In the genomic region with DNA sequence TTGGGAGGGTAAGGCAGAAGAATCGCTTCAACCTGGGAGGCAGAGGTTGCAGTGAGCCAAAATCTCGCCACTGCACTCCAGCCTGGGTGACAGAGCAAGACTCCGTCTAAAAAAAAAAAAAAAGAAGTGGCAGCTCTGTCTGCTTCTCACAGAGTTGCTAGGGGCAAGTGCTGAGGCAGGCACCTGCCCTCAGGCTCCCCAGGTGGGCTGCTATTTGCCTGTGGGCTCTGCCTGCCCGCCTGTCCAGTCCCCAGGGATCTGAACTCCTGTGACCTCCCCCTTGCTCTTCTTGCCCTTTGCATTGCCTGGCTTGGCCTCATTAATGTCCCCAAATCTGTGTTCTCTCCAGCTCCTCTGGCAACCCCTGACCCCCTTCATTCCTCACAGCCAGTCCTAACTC, we compare ENCODE assay signal across 11 cellular contexts. TPM values are rescaled to one million over a fixed set of nuclear protein-coding genes. Genes with fewer than 3 reads are reported as not detected.
A peak's percentile ranks its signal among the peaks of the same experiment; 100 is the strongest.
DNase-seq lines count a peak whose midpoint lies in the region; ATAC-seq, FAIRE-seq and TF ChIP-seq lines count a peak whose summit lies in the region.
"Not testable (repeated sequence)": the region's sequence is repeated elsewhere in the genome, so short reads cannot be mapped to it uniquely, and the experiment has no call there.
"Had no signal": no experiment of that assay in that cellular context is flagged by ENCODE, and none has a peak within 500 bp of the region (broad histone marks: within the 10 kb centered on the region; RNA-seq: fewer than 3 reads in every experiment).

No MANE protein-coding gene starts in this region.

- not testable (repeated sequence) for H3K23ac ChIP-seq in H1 (ENCODE audit: insufficient read length)

- not testable (repeated sequence) for H4K5ac ChIP-seq in H1 (ENCODE audit: insufficient read length, low read depth, low read length)

- not testable (repeated sequence) for H3K27me3 ChIP-seq in WERI-Rb-1 (ENCODE audit: insufficient read depth, low read depth, severe bottlenecking); H1 (replicated peaks in 1 of 4; ENCODE audit: control insufficient read depth in 3 of 4, extremely low read depth in 1 of 4, insufficient read depth in 3 of 4, low read length in 3 of 4); neural progenitor cell

- H3K4me3 Mint-ChIP-seq in neural progenitor cell, result not testable (repeated sequence)
- H3K4me3 Mint-ChIP-seq in stimulated activated memory B cell treated with anti-CD40 and anti-IgM and Interleukin-4, amounts not matched to agents 10 μg/mL and 1 μg/mL and 100 μg/mL, for 72 hours, result peak overlapping the region; percentile 11

- not testable (repeated sequence) for H3K23me2 ChIP-seq in H1 (ENCODE audit: low read depth, low read length)

- H3K9me3 Mint-ChIP-seq in neural progenitor cell; stimulated activated memory B cell treated with anti-CD40 and anti-IgM and Interleukin-4, amounts not matched to agents 10 μg/mL and 1 μg/mL and 100 μg/mL, for 72 hours: not testable (repeated sequence)

- H2BK12ac ChIP-seq in H1 (ENCODE audit: low read depth, low read length), result not testable (repeated sequence)

- 82% methylated on average over 1 of the region's 4 CpGs; no CpG with 5 or more reads in 1 of the 2 experiments for WGBS in H1 (ENCODE audit: extremely low coverage in 1 of 2, insufficient coverage in 1 of 2, insufficient read length in 1 of 2, insufficient replicate concordance in 2 of 2, low coverage in 1 of 2, low lambda C conversion rate in 2 of 2, missing lambda C conversion rate in 1 of 2), 2 experiments

- H3K36me3 Mint-ChIP-seq in neural progenitor cell; stimulated activated memory B cell treated with anti-CD40 and anti-IgM and Interleukin-4, amounts not matched to agents 10 μg/mL and 1 μg/mL and 100 μg/mL, for 72 hours: not testable (repeated sequence)

- H3K4me2 ChIP-seq in H1 (ENCODE audit: insufficient read depth in 1 of 2, low read depth in 2 of 2, low read length in 2 of 2); neural progenitor cell: not testable (repeated sequence)

- TF ChIP-seq RAD21 in H1 (IDR thresholded peaks at IDR 0.05 in 1 of 2, conservative IDR thresholded peaks at IDR 0.05 in 1 of 2; ENCODE audit: low read depth in 2 of 2, low read length in 2 of 2), result not testable (repeated sequence)

- H3K4me3 ChIP-seq in WERI-Rb-1 (ENCODE audit: low read depth, low read length); H1 (ENCODE audit: extremely low read depth in 1 of 4, insufficient read depth in 2 of 4, low read depth in 3 of 4, low read length in 4 of 4); neural progenitor cell: not testable (repeated sequence)

- H3K9ac ChIP-seq in H1 (replicated peaks in 1 of 4; ENCODE audit: extremely low read depth in 1 of 4, low read depth in 3 of 4, low read length in 3 of 4); neural progenitor cell: not testable (repeated sequence)

- H3K36me3 ChIP-seq in WERI-Rb-1 (peaks cover 21% of the 10 kb centered on the region), H1 (ENCODE audit: control insufficient read depth in 2 of 4, insufficient read depth in 4 of 4, low read length in 3 of 4) (peaks cover 4 to 36% (median 17%) of the 10 kb centered on the region in 4 experiments)
- H3K36me3 ChIP-seq in neural progenitor cell, result not testable (repeated sequence)

- H3K4me1 Mint-ChIP-seq in neural progenitor cell, result peaks cover 16% of the 10 kb centered on the region
- H3K4me1 Mint-ChIP-seq in stimulated activated memory B cell treated with anti-CD40 and anti-IgM and Interleukin-4, amounts not matched to agents 10 μg/mL and 1 μg/mL and 100 μg/mL, for 72 hours, result peaks cover 16% of the 10 kb centered on the region

- not testable (repeated sequence) for TF ChIP-seq POLR2A in H1 (IDR thresholded peaks at IDR 0.05; ENCODE audit: control extremely low read depth in 1 of 2, low read depth in 2 of 2, low read length in 2 of 2)

- H2BK5ac ChIP-seq in H1 (ENCODE audit: low read depth, low read length), result not testable (repeated sequence)

- H3K27me3 Mint-ChIP-seq in neural progenitor cell (ENCODE audit: insufficient read depth, low read depth); stimulated activated memory B cell treated with anti-CD40 and anti-IgM and Interleukin-4, amounts not matched to agents 10 μg/mL and 1 μg/mL and 100 μg/mL, for 72 hours: not testable (repeated sequence)

- not testable (repeated sequence) for H4K91ac ChIP-seq in H1 (replicated peaks; ENCODE audit: insufficient read length, low read length)

- H2BK15ac ChIP-seq in H1 (ENCODE audit: low read length), result not testable (repeated sequence)

- H3K27ac ChIP-seq in RWPE1 (peak overlapping the region; percentile 39), WERI-Rb-1 (peak overlapping the region; percentile 57; the same call in 1 of the 2 replicates)
- H3K27ac ChIP-seq in H1 (ENCODE audit: low read depth, low read length); neural progenitor cell: not testable (repeated sequence)

- H4K20me1 ChIP-seq in H1 (replicated peaks in 1 of 2; ENCODE audit: control insufficient read depth in 1 of 2, insufficient read depth in 2 of 2, low read length in 2 of 2); neural progenitor cell (ENCODE audit: low read depth): not testable (repeated sequence)

- POLR2A ChIA-PET in RWPE1 (lab: Yijun Ruan, JAX; ENCODE audit: low non-redundant PET), result not testable (repeated sequence)
- POLR2A ChIA-PET in H1 (lab: Charles Lee; ENCODE audit: partially characterized antibody), result interaction anchor here (0.9 to 1.3 kb wide), 6 partner anchors 28 to 334 kb away, joined by 3 to 8 read pairs (median 3); a partner anchor contains a TSS

- not testable (repeated sequence) for ATAC-seq in stimulated activated memory B cell treated with anti-CD40 and anti-IgM and Interleukin-4, amounts not matched to agents 10 μg/mL and 1 μg/mL and 100 μg/mL, for 72 hours

- not testable (repeated sequence) for H3K14ac ChIP-seq in H1 (ENCODE audit: insufficient read length)

- not testable (repeated sequence) for H3K79me2 ChIP-seq in H1 (ENCODE audit: control insufficient read depth in 1 of 2, insufficient read depth in 2 of 2, low read length in 2 of 2); neural progenitor cell (ENCODE audit: low read depth)

- DNase-seq in RWPE1 (ENCODE audit: low spot score); WERI-Rb-1; H1 (ENCODE audit: low read depth in 1 of 2, low spot score in 2 of 2): not testable (repeated sequence)
- peak; percentile 25 for DNase-seq in neural progenitor cell (ENCODE audit: low spot score)

- not testable (repeated sequence) for TF ChIP-seq EP300 in H1 (IDR thresholded peaks at IDR 0.05; ENCODE audit: borderline replicate concordance in 1 of 2, low read depth in 2 of 2, low read length in 2 of 2)

- not testable (repeated sequence) for H2AK5ac ChIP-seq in H1 (ENCODE audit: low read depth, low read length)

- H3F3A ChIP-seq in neural progenitor cell (ENCODE audit: low read depth), result peaks cover 12% of the 10 kb centered on the region

- H3K4ac ChIP-seq in H1 (replicated peaks; ENCODE audit: insufficient read length, low read depth, low read length), result not testable (repeated sequence)

- peak; percentile 75 for FAIRE-seq in H1 (lab: Jason Lieb, UNC)

- not testable (repeated sequence) for H3K9me3 ChIP-seq in WERI-Rb-1 (ENCODE audit: severe bottlenecking); H1 (ENCODE audit: insufficient read depth in 2 of 2, low read depth in 1 of 2, low read length in 1 of 2); neural progenitor cell (ENCODE audit: low read depth)

- H2AFZ ChIP-seq in H1 (ENCODE audit: low read length); neural progenitor cell (replicated peaks): not testable (repeated sequence)

- not testable (repeated sequence) for H3K4me1 ChIP-seq in H1 (replicated peaks in 1 of 4; ENCODE audit: control insufficient read depth in 3 of 4, insufficient read depth in 4 of 4, low read length in 3 of 4); neural progenitor cell

- not testable (repeated sequence) for H3K79me1 ChIP-seq in H1 (ENCODE audit: low read depth, low read length)

- not testable (repeated sequence) for H3K18ac ChIP-seq in H1 (ENCODE audit: extremely low read depth, low read length)

- CTCF ChIA-PET in RWPE1 (lab: Yijun Ruan, JAX) (interaction anchor here (0.6 to 1.5 kb wide), 13 partner anchors 8 to 1091 kb away, joined by 3 to 13 read pairs (median 3); a partner anchor contains a TSS), H1 (lab: Charles Lee; ENCODE audit: partially characterized antibody) (interaction anchor here (0.5 to 8.9 kb wide), 40 partner anchors 10 to 498 kb away, joined by 3 to 155 read pairs (median 5); a partner anchor contains a TSS)

- not testable (repeated sequence) for H3K27ac Mint-ChIP-seq in neural progenitor cell
- H3K27ac Mint-ChIP-seq in stimulated activated memory B cell treated with anti-CD40 and anti-IgM and Interleukin-4, amounts not matched to agents 10 μg/mL and 1 μg/mL and 100 μg/mL, for 72 hours, result peak overlapping the region; percentile 49

- TF ChIP-seq CTCF in RWPE1 (conservative IDR thresholded peaks at IDR 0.05; ENCODE audit: low read depth); WERI-Rb-1 (IDR thresholded peaks at IDR 0.05; ENCODE audit: low read depth, low read length); H1 (IDR thresholded peaks at IDR 0.05; ENCODE audit: control extremely low read depth in 1 of 3, insufficient read depth in 1 of 3, low read depth in 1 of 3, low read length in 3 of 3); neural progenitor cell (IDR thresholded peaks at IDR 0.05): not testable (repeated sequence)

- not testable (repeated sequence) for H2BK20ac ChIP-seq in H1 (ENCODE audit: low read length)

- H4K8ac ChIP-seq in H1 (ENCODE audit: extremely low read depth, insufficient read depth, low read length), result not testable (repeated sequence)

- H3K56ac ChIP-seq in H1 (replicated peaks; ENCODE audit: insufficient read length, low read depth, low read length), result not testable (repeated sequence)

- not testable (repeated sequence) for H2BK120ac ChIP-seq in H1 (replicated peaks; ENCODE audit: low read depth, low read length)

RNA-seq across cellular contexts. Expression of a gene that starts 28.0 kb away (rescaled TPM):
- 172 and 188 TPM in 2 replicates for total RNA-seq in H1 (2021; fragmentation: NEBNext Ultra II Directional; extraction: Animal tissue kit (Norgen Biotek cat#: 25700))
- polyA plus RNA-seq in H1 (2011; rRNA removed), result 326 and 394 TPM in 2 replicates
- 219 TPM for polyA plus RNA-seq in H1 (2011; cell fraction: cytosol; rRNA removed)
- polyA plus RNA-seq in H1 (2011; cell fraction: nucleus; rRNA removed), result 360 TPM
- polyA plus RNA-seq in H1 (2012, experiment 1 of 2), result 114 to 218 TPM (median 204 TPM) in 4 replicates
- polyA plus RNA-seq in H1 (2012, experiment 2 of 2), result 253 TPM
- 278 TPM for polyA plus RNA-seq in H1 (2013, experiment 1 of 2)
- polyA plus RNA-seq in H1 (2013, experiment 2 of 2), result 321 TPM
- polyA minus RNA-seq in H1 (2011; rRNA and poly(A)+ RNA removed), result 64.4 and 85.3 TPM in 2 replicates
- 121 TPM for polyA minus RNA-seq in H1 (2011; cell fraction: cytosol; rRNA and poly(A)+ RNA removed)
- 111 TPM for polyA minus RNA-seq in H1 (2011; cell fraction: nucleus; rRNA and poly(A)+ RNA removed)
- total RNA-seq in neural progenitor cell (ENCODE audit: low replicate concordance), result 68.8 and 160 TPM in 2 replicates
- total RNA-seq: CD4-positive, alpha-beta memory T cell; CD4-positive, CD25-positive, alpha-beta regulatory T cell; CD8-positive, alpha-beta memory T cell had no signal
- polyA plus RNA-seq: CD14-positive monocyte; CD4-positive, alpha-beta memory T cell; CD4-positive, CD25-positive, alpha-beta regulatory T cell had no signal

RNA-seq across cellular contexts. Expression of a gene that starts 30.6 kb away (rescaled TPM):
- total RNA-seq in H1 (2021; fragmentation: NEBNext Ultra II Directional; extraction: Animal tissue kit (Norgen Biotek cat#: 25700)), result 39.5 and 42.3 TPM in 2 replicates
- 12.1 and 24.9 TPM in 2 replicates for polyA plus RNA-seq in H1 (2011; rRNA removed)
- polyA plus RNA-seq in H1 (2011; cell fraction: cytosol; rRNA removed), result 35.6 TPM
- 147 TPM for polyA plus RNA-seq in H1 (2011; cell fraction: nucleus; rRNA removed)
- polyA plus RNA-seq in H1 (2012, experiment 1 of 2), result 32.4 to 53.1 TPM (median 44.9 TPM) in 4 replicates
- 16.9 TPM for polyA plus RNA-seq in H1 (2012, experiment 2 of 2)
- 20.0 TPM for polyA plus RNA-seq in H1 (2013, experiment 1 of 2)
- polyA plus RNA-seq in H1 (2013, experiment 2 of 2), result 18.9 TPM
- 13.7 and 18.3 TPM in 2 replicates for polyA minus RNA-seq in H1 (2011; rRNA and poly(A)+ RNA removed)
- 29.4 TPM for polyA minus RNA-seq in H1 (2011; cell fraction: cytosol; rRNA and poly(A)+ RNA removed)
- polyA minus RNA-seq in H1 (2011; cell fraction: nucleus; rRNA and poly(A)+ RNA removed), result 44.5 TPM
- 15.2 and 76.7 TPM in 2 replicates for total RNA-seq in neural progenitor cell (ENCODE audit: low replicate concordance)

RNA-seq across cellular contexts. Expression of a gene that starts 56.6 kb away (rescaled TPM):
- 1,303 and 1,497 TPM in 2 replicates for total RNA-seq in H1 (2021; fragmentation: NEBNext Ultra II Directional; extraction: Animal tissue kit (Norgen Biotek cat#: 25700))
- polyA plus RNA-seq in H1 (2011; rRNA removed), result under 0.01 and 145 TPM in 2 replicates
- under 0.01 TPM for polyA plus RNA-seq in H1 (2011; cell fraction: cytosol; rRNA removed)
- polyA plus RNA-seq in H1 (2011; cell fraction: nucleus; rRNA removed), result under 0.01 TPM
- 20.3 to 94.3 TPM in 2 of 4 replicates, not detected in the others for polyA plus RNA-seq in H1 (2012, experiment 1 of 2)
- polyA plus RNA-seq in H1 (2012, experiment 2 of 2), result not detected
- polyA plus RNA-seq in H1 (2013, experiment 1 of 2), result not detected
- polyA plus RNA-seq in H1 (2013, experiment 2 of 2), result not detected
- polyA minus RNA-seq in H1 (2011; rRNA and poly(A)+ RNA removed), result 10,411 and 22,262 TPM in 2 replicates
- 59,319 TPM for polyA minus RNA-seq in H1 (2011; cell fraction: cytosol; rRNA and poly(A)+ RNA removed)
- polyA minus RNA-seq in H1 (2011; cell fraction: nucleus; rRNA and poly(A)+ RNA removed), result 43,973 TPM
- total RNA-seq in neural progenitor cell (ENCODE audit: low replicate concordance), result under 0.01 TPM in 2 replicates
- total RNA-seq: G401 had no signal
- polyA plus RNA-seq: AG04450; CD14-positive monocyte; CD4-positive, alpha-beta memory T cell; CD8-positive, alpha-beta memory T cell had no signal

RNA-seq across cellular contexts. Expression of a gene that starts 59.4 kb away (rescaled TPM):
- 82.1 and 89.8 TPM in 2 replicates for total RNA-seq in H1 (2021; fragmentation: NEBNext Ultra II Directional; extraction: Animal tissue kit (Norgen Biotek cat#: 25700))
- polyA plus RNA-seq in H1 (2011; rRNA removed), result 83.6 and 137 TPM in 2 replicates
- polyA plus RNA-seq in H1 (2011; cell fraction: cytosol; rRNA removed), result 64.7 TPM
- 131 TPM for polyA plus RNA-seq in H1 (2011; cell fraction: nucleus; rRNA removed)
- polyA plus RNA-seq in H1 (2012, experiment 1 of 2), result 47.7 to 93.4 TPM (median 83.0 TPM) in 4 replicates
- polyA plus RNA-seq in H1 (2012, experiment 2 of 2), result 73.1 TPM
- polyA plus RNA-seq in H1 (2013, experiment 1 of 2), result 78.0 TPM
- polyA plus RNA-seq in H1 (2013, experiment 2 of 2), result 85.3 TPM
- polyA minus RNA-seq in H1 (2011; rRNA and poly(A)+ RNA removed), result 96.7 and 126 TPM in 2 replicates
- 97.8 TPM for polyA minus RNA-seq in H1 (2011; cell fraction: cytosol; rRNA and poly(A)+ RNA removed)
- polyA minus RNA-seq in H1 (2011; cell fraction: nucleus; rRNA and poly(A)+ RNA removed), result 55.4 TPM
- total RNA-seq in neural progenitor cell (ENCODE audit: low replicate concordance), result 18.8 and 46.6 TPM in 2 replicates

Comparison
In these comparisons a context has a peak if more than half of its experiments do, and no peak if none do; other contexts are left out.
1. RNA of a gene that starts 56.6 kb away (total RNA-seq): 1,303 to 1,497 TPM in H1; under 0.01 TPM in neural progenitor cell; every median in the first group is over 1,000 times any median in the second.